Comparison of ENCODE assay signal across 9 cellular contexts in the genomic region with DNA sequence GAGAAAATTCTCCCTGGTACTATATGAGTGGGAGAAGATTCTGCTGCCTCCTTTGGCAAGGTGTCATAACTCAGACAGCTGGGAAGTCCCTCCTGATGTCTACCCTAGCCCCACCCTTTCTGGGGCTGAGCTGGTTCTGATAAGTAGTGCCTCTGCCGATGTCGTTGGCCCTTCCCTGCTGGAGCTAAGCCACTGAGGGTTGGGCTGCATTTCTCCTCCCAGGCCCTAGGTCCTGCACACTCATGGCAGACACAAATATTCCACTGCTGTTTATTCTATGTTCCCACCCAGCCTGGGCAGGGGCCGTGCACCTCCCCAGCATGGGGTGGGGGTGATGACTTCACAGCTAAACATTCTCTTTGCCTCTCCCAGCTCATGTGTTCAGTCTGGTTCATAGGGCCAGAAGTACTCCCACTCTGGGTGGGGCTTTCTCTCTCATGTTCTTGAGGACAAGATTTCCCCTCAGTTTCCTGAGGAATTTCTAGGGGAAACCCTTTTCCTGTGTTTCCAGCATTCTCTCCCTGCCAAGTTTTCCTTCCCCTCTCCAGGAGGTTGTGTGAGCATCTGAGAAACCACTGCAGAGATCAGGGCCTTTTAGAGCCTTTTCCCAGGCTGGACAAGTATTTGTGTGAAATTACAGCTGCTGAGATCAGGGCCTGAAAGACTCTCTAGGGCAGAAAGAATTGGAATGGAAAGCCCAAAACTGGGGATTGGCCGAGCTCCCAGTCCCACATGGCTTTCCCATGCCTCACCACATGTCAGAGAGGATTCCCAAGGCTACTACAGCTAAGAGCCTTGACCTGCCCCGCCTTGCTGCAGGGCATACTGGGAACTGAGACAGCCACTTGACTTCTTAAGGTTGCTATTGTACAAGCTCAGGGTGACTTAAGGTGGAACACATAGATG.
DNase-seq lines count a peak whose midpoint lies in the region; ATAC-seq, FAIRE-seq and TF ChIP-seq lines count a peak whose summit lies in the region.
"Had no signal": no experiment of that assay in that cellular context is flagged by ENCODE, and none has a peak within 500 bp of the region (broad histone marks: within the 10 kb centered on the region; RNA-seq: fewer than 3 reads in every experiment).

No MANE protein-coding gene starts in this region.

- no peak overlapping the region; the same call in 1 of the 2 replicates for H3K14ac ChIP-seq in H9 (ENCODE audit: insufficient read depth, low read length)

- no peak overlapping the region for H3T11ph ChIP-seq in H9 (ENCODE audit: low read length)

- no peak overlapping the region for H3K56ac ChIP-seq in H9 (ENCODE audit: insufficient read length, low read depth, low read length)

- H4K91ac ChIP-seq in H9 (ENCODE audit: insufficient read length, low read depth, low read length), result no peak overlapping the region

- H4K8ac ChIP-seq in H9 (replicated peaks; ENCODE audit: insufficient read length, low read depth, low read length), result no peak overlapping the region

- peak overlapping the region; percentile 73 to 83 for H3K27ac Mint-ChIP-seq in effector memory CD8-positive, alpha-beta T cell
- peak overlapping the region in 1 of 3 experiments; percentile 73; a peak in 1 of 7 replicates for H3K27ac Mint-ChIP-seq in H9
- H3K27ac Mint-ChIP-seq: naive B cell had no signal

- no peaks in the 10 kb centered on the region for H3K27me3 Mint-ChIP-seq in effector memory CD8-positive, alpha-beta T cell
- H3K27me3 Mint-ChIP-seq in H9 (ENCODE audit: low read depth), result no peaks in the 10 kb centered on the region

- H3K4ac ChIP-seq in H9 (ENCODE audit: low read depth, low read length), result no peak overlapping the region

- FAIRE-seq in RCC 7860 (lab: Jason Lieb, UNC), result peak; percentile 59

- H2BK120ac ChIP-seq in H9 (ENCODE audit: low read depth, low read length, poor library complexity, severe bottlenecking), result no peak overlapping the region

- peak; percentile 99 for DNase-seq in EH (ENCODE audit: low read depth)
- peak; percentile 88 for DNase-seq in RCC 7860 (ENCODE audit: low spot score)
- no peak for DNase-seq in effector memory CD8-positive, alpha-beta T cell
- DNase-seq in mucosa of gallbladder (ENCODE audit: low spot score), result peak; percentile 76
- DNase-seq in H9, result no peak
- DNase-seq in activated CD8-positive, alpha-beta memory T cell treated with anti-CD3 and anti-CD28 coated beads, Interleukin-2, amount 50 U/mL, for 48 hours, result no peak
- DNase-seq: naive B cell had no signal

- peak overlapping the region; percentile 60 to 69 for H3K4me3 Mint-ChIP-seq in effector memory CD8-positive, alpha-beta T cell
- no peak overlapping the region for H3K4me3 Mint-ChIP-seq in H9
- H3K4me3 Mint-ChIP-seq: naive B cell had no signal

- H3K36me3 Mint-ChIP-seq in effector memory CD8-positive, alpha-beta T cell (ENCODE audit: insufficient read depth), result peaks cover 31% of the 10 kb centered on the region
- H3K36me3 Mint-ChIP-seq in H9 (ENCODE audit: insufficient read depth in 1 of 3, low read depth in 3 of 3), result no peaks in the 10 kb centered on the region; a peak in 2 of 7 replicates
- H3K36me3 Mint-ChIP-seq: naive B cell had no signal

- no peak overlapping the region for H2AFZ ChIP-seq in H9 (ENCODE audit: low read length)

- peaks cover 10% of the 10 kb centered on the region for H3K4me1 ChIP-seq in H9 (ENCODE audit: insufficient read depth, low read length)

- H3K27me3 ChIP-seq in H9 (ENCODE audit: insufficient read depth, low read length), result no peaks in the 10 kb centered on the region

- H3K18ac ChIP-seq in H9 (ENCODE audit: insufficient read length, low read depth, low read length), result no peak overlapping the region

- no peaks in the 10 kb centered on the region for H3K79me2 ChIP-seq in H9 (ENCODE audit: insufficient read depth, low read length)

- H3K4me1 Mint-ChIP-seq in effector memory CD8-positive, alpha-beta T cell (ENCODE audit: low read depth in 2 of 2), result peaks cover 69 to 75% of the 10 kb centered on the region in 2 donors
- H3K4me1 Mint-ChIP-seq in H9, result peaks cover 17 to 18% of the 10 kb centered on the region in 2 experiments
- H3K4me1 Mint-ChIP-seq: naive B cell had no signal

- WGBS in H9 (ENCODE audit: extremely low coverage, insufficient read length, low lambda C conversion rate), result no CpG with 5 or more reads among the region's 5 CpGs

- H2AK5ac ChIP-seq in H9 (ENCODE audit: insufficient read length, low read length), result no peak overlapping the region

- no peak overlapping the region for H3K23ac ChIP-seq in H9 (ENCODE audit: insufficient read length, low read depth, low read length)

- H2BK15ac ChIP-seq in H9 (ENCODE audit: low read depth, low read length), result no peak overlapping the region

- peak; percentile 45 for ATAC-seq in effector memory CD8-positive, alpha-beta T cell (replicated peaks)
- ATAC-seq in GM21528 (IDR thresholded peaks at IDR 0.05; ENCODE audit: low FRiP score, unreplicated experiment) (no peak), HG02763 (IDR thresholded peaks at IDR 0.05; ENCODE audit: unreplicated experiment) (no peak)

- H3K9me3 ChIP-seq in H9 (ENCODE audit: control insufficient read depth, low read depth, low read length), result no peaks in the 10 kb centered on the region

- H2BK12ac ChIP-seq in H9 (ENCODE audit: insufficient read length, low read depth, low read length), result no peak overlapping the region

- no peaks in the 10 kb centered on the region for H3K79me1 ChIP-seq in H9 (ENCODE audit: insufficient read depth, low read depth, low read length, poor library complexity, severe bottlenecking)

- no peak for TF ChIP-seq CTCF in H9 (conservative IDR thresholded peaks at IDR 0.05)

- no peak overlapping the region for H3K4me2 ChIP-seq in H9 (ENCODE audit: insufficient read depth, insufficient read length, low read length)

- no peak overlapping the region for H2BK20ac ChIP-seq in H9 (ENCODE audit: low read depth, low read length, poor library complexity, severe bottlenecking)

- no peak overlapping the region for H4K5ac ChIP-seq in H9 (ENCODE audit: insufficient read length, low read depth, low read length)

- H2BK5ac ChIP-seq in H9 (ENCODE audit: insufficient read length, low read length), result no peak overlapping the region

- H3K9ac ChIP-seq in H9 (ENCODE audit: extremely low read depth, insufficient read length, low read length), result no peak overlapping the region

- no peaks in the 10 kb centered on the region for H4K20me1 ChIP-seq in H9 (ENCODE audit: control insufficient read depth, insufficient read depth, insufficient read length)

- no peaks in the 10 kb centered on the region for H3K9me3 Mint-ChIP-seq in effector memory CD8-positive, alpha-beta T cell
- no peaks in the 10 kb centered on the region for H3K9me3 Mint-ChIP-seq in H9
- H3K9me3 Mint-ChIP-seq: naive B cell had no signal

- no peaks in the 10 kb centered on the region for H3K23me2 ChIP-seq in H9 (ENCODE audit: insufficient read length, low read depth, low read length, poor library complexity, severe bottlenecking)

- no peak overlapping the region for H3K27ac ChIP-seq in H9 (ENCODE audit: insufficient read length, low read depth, low read length)

Comparison
In these comparisons a context has a peak if more than half of its experiments do, and no peak if none do; other contexts are left out.
1. DNase-seq: peak in EH (single experiment), RCC 7860 (single experiment) and mucosa of gallbladder (single experiment); none in effector memory CD8-positive, alpha-beta T cell (0 of 3), H9 (single experiment) and activated CD8-positive, alpha-beta memory T cell treated with anti-CD3 and anti-CD28 coated beads, Interleukin-2, amount 50 U/mL, for 48 hours (single experiment).
2. H3K4me3 Mint-ChIP-seq: peak in effector memory CD8-positive, alpha-beta T cell (2 of 2); none in H9 (0 of 2).